Comparison of ENCODE assay signal across 30 cellular contexts in the genomic region with DNA sequence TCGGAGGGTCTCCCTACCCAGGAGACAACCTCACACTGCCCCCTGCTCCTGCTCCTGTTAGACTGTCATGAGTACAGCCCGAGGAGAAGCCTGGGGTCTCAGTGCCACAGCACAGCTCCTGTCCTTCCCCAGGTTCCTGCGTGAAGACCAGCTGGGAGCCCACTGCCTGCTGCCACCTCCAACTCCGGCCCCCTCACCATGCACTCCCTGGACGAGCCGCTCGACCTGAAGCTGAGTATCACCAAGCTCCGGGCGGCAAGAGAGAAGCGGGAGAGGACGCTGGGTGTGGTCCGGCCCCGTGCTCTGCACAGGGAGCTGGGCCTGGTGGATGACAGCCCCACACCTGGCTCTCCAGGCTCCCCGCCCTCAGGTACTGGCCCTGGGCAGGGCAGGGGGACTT. TPM values are rescaled to one million over a fixed set of nuclear protein-coding genes. Genes with fewer than 3 reads are reported as not detected.
"Had no signal": no experiment of that assay in that cellular context is flagged by ENCODE, and none has a peak within 500 bp of the region (broad histone marks: within the 10 kb centered on the region; RNA-seq: fewer than 3 reads in every experiment).

No MANE protein-coding gene starts in this region.

- H3K36me3 ChIP-seq: ovary, prostate gland, right lobe of liver, uterus had no signal

- H3K9me3 ChIP-seq: ovary, prostate gland, right atrium auricular region, right lobe of liver, spleen, stomach, thoracic aorta, thyroid gland, tibial nerve, upper lobe of left lung, uterus had no signal

- H3K27ac Mint-ChIP-seq: naive B cell; naive thymus-derived CD8-positive, alpha-beta T cell; natural killer cell treated with Interleukin-12 subunit alpha and Interleukin-12 subunit beta and Interleukin-15 and Interleukin-18, amount 100 ng/mL, for 72 hours; nephron progenitor cell; stimulated activated memory B cell treated with anti-CD40 and anti-IgM and Interleukin-4, amounts not matched to agents 10 μg/mL and 1 μg/mL and 100 μg/mL, for 72 hours; stimulated activated naive CD8-positive, alpha-beta T cell treated with anti-CD3 and anti-CD28 coated beads, Interleukin-15, Interleukin-2, amounts not matched to agents 100 ng/mL and 50 ng/mL, for 24 hours had no signal

- H3K27ac ChIP-seq: ovary, parathyroid adenoma, prostate gland, right atrium auricular region, right lobe of liver, skin epidermis, spleen, stomach, thoracic aorta, thyroid gland, tibial nerve, upper lobe of left lung, uterus had no signal

- H3K27me3 ChIP-seq: ovary, right atrium auricular region, right lobe of liver, thyroid gland, tibial nerve, upper lobe of left lung, uterus had no signal

- H3K4me2 ChIP-seq: smooth muscle cell had no signal

- H3K4me3 Mint-ChIP-seq: naive B cell; naive thymus-derived CD8-positive, alpha-beta T cell; natural killer cell treated with Interleukin-12 subunit alpha and Interleukin-12 subunit beta and Interleukin-15 and Interleukin-18, amount 100 ng/mL, for 72 hours; nephron progenitor cell; neural crest cell; stimulated activated memory B cell treated with anti-CD40 and anti-IgM and Interleukin-4, amounts not matched to agents 10 μg/mL and 1 μg/mL and 100 μg/mL, for 72 hours; stimulated activated naive CD8-positive, alpha-beta T cell treated with anti-CD3 and anti-CD28 coated beads, Interleukin-15, Interleukin-2, amounts not matched to agents 100 ng/mL and 50 ng/mL, for 24 hours had no signal

- H2AFZ ChIP-seq: parathyroid adenoma had no signal

- H3K9me3 Mint-ChIP-seq: naive B cell; naive thymus-derived CD8-positive, alpha-beta T cell; natural killer cell treated with Interleukin-12 subunit alpha and Interleukin-12 subunit beta and Interleukin-15 and Interleukin-18, amount 100 ng/mL, for 72 hours; nephron progenitor cell; neural crest cell; stimulated activated memory B cell treated with anti-CD40 and anti-IgM and Interleukin-4, amounts not matched to agents 10 μg/mL and 1 μg/mL and 100 μg/mL, for 72 hours; stimulated activated naive CD8-positive, alpha-beta T cell treated with anti-CD3 and anti-CD28 coated beads, Interleukin-15, Interleukin-2, amounts not matched to agents 100 ng/mL and 50 ng/mL, for 24 hours had no signal

- DNase-seq: naive B cell; naive thymus-derived CD8-positive, alpha-beta T cell; nephron progenitor cell; occipital lobe; retina; right lobe of liver; spleen; stimulated activated CD4-positive, alpha-beta T cell treated with anti-CD3 and anti-CD28 coated beads, Interleukin-12 subunit alpha, Interleukin-12 subunit beta, amount 100 ng/mL, for 4 hours; stimulated activated CD4-positive, alpha-beta T cell treated with anti-CD3 and anti-CD28 coated beads, Interleukin-1b, Interleukin-23, amount 100 ng/mL, for 48 hours; stimulated activated CD4-positive, alpha-beta T cell treated with anti-CD3 and anti-CD28 coated beads, Interleukin-4, amount 100 ng/mL, for 1 hour; stimulated activated CD4-positive, alpha-beta T cell treated with anti-CD3 and anti-CD28 coated beads, Interleukin-4, amount 100 ng/mL, for 4 hours; stimulated activated CD8-positive, alpha-beta memory T cell treated with anti-CD3 and anti-CD28 coated beads, Interleukin-4, amount 100 ng/mL, for 48 hours; stimulated activated naive CD4-positive, alpha-beta T cell; stomach; thyroid gland; trophoblast cell; uterus had no signal

- H3K36me3 Mint-ChIP-seq: naive B cell; naive thymus-derived CD8-positive, alpha-beta T cell; natural killer cell treated with Interleukin-12 subunit alpha and Interleukin-12 subunit beta and Interleukin-15 and Interleukin-18, amount 100 ng/mL, for 72 hours; stimulated activated memory B cell treated with anti-CD40 and anti-IgM and Interleukin-4, amounts not matched to agents 10 μg/mL and 1 μg/mL and 100 μg/mL, for 72 hours had no signal

- H3K27me3 Mint-ChIP-seq: naive thymus-derived CD8-positive, alpha-beta T cell; natural killer cell treated with Interleukin-12 subunit alpha and Interleukin-12 subunit beta and Interleukin-15 and Interleukin-18, amount 100 ng/mL, for 72 hours; stimulated activated naive CD8-positive, alpha-beta T cell treated with anti-CD3 and anti-CD28 coated beads, Interleukin-15, Interleukin-2, amounts not matched to agents 100 ng/mL and 50 ng/mL, for 24 hours had no signal

- H3K4me3 ChIP-seq: ovary, prostate gland, right atrium auricular region, right lobe of liver, skin epidermis, smooth muscle cell, spleen, stomach, thoracic aorta, thyroid gland, tibial nerve, upper lobe of left lung, uterus had no signal

- H3K9ac ChIP-seq: parathyroid adenoma had no signal

- ATAC-seq: naive thymus-derived CD8-positive, alpha-beta T cell; natural killer cell treated with Interleukin-12 subunit alpha and Interleukin-12 subunit beta and Interleukin-15 and Interleukin-18, amount 100 ng/mL, for 72 hours; right lobe of liver; stimulated activated memory B cell treated with anti-CD40 and anti-IgM and Interleukin-4, amounts not matched to agents 10 μg/mL and 1 μg/mL and 100 μg/mL, for 72 hours had no signal

RNA-seq across cellular contexts. Expression of a gene that starts 16.2 kb away (rescaled TPM):
- polyA plus RNA-seq: naive thymus-derived CD8-positive, alpha-beta T cell had no signal
